Comparison of ENCODE assay signal across 11 cellular contexts in the genomic region with DNA sequence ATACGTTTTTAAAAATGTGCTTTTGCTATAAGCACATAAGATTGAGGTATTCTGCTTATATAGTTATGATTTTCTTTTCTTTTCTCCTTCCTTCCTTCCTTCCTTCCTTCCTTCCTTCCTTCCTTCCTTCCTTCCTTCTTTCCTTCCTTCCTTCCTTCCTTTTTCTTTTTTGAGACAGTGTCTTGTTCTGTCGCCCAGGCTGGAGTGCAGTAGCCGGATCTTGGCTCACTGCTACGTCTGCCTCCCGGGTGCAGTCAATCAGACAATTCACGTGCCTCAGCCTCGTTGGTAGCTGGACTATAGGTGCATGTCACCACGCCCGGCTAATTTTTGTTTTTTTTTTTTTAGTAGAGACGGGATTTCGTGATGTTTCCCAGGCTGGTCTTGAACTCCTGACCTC.
"Had no signal": no experiment of that assay in that cellular context is flagged by ENCODE, and none has a peak within 500 bp of the region (broad histone marks: within the 10 kb centered on the region; RNA-seq: fewer than 3 reads in every experiment).

No MANE protein-coding gene starts in this region.

- H3K27me3 Mint-ChIP-seq: activated naive CD8-positive, alpha-beta T cell; type B pancreatic cell had no signal

- H3K9me3 Mint-ChIP-seq: activated T-cell treated with anti-CD3 and anti-CD28 coated beads, Interleukin-2, amount 50 U/mL, for 4 hours had no signal

- H3K27me3 ChIP-seq: suprapubic skin had no signal

- H3K9me3 ChIP-seq: suprapubic skin had no signal

- H3K4me1 ChIP-seq: suprapubic skin had no signal

- H3K4me3 Mint-ChIP-seq: activated naive CD8-positive, alpha-beta T cell; activated T-cell treated with anti-CD3 and anti-CD28 coated beads, Interleukin-2, amount 50 U/mL, for 4 hours; type B pancreatic cell had no signal

- H3K27ac Mint-ChIP-seq: activated naive CD8-positive, alpha-beta T cell; type B pancreatic cell had no signal

- H3K4me3 ChIP-seq: suprapubic skin had no signal

- DNase-seq: activated CD4-positive, alpha-beta T cell treated with anti-CD3 and anti-CD28 coated beads, Interleukin-2, amount 50 U/mL, for 4 hours; activated gamma-delta T cell; activated T-cell treated with anti-CD3 and anti-CD28 coated beads, Interleukin-2, amount 50 U/mL, for 4 hours; amygdala; naive thymus-derived CD4-positive, alpha-beta T cell; right cardiac atrium; stimulated activated CD4-positive, alpha-beta T cell treated with anti-CD3 and anti-CD28 coated beads, Interleukin-2, amount 100 ng/mL, for 24 hours; stimulated activated naive CD8-positive, alpha-beta T cell treated with anti-CD3 and anti-CD28 coated beads, Interleukin-15, Interleukin-2, amounts not matched to agents 100 U/mL and 50 U/mL, for 24 hours had no signal

- ATAC-seq: activated T-cell treated with anti-CD3 and anti-CD28 coated beads, Interleukin-2, amount 50 U/mL, for 4 hours; naive thymus-derived CD4-positive, alpha-beta T cell; right cardiac atrium; stimulated activated naive CD8-positive, alpha-beta T cell treated with anti-CD3 and anti-CD28 coated beads, Interleukin-15, Interleukin-2, amounts not matched to agents 100 U/mL and 50 U/mL, for 24 hours had no signal

- H3K36me3 Mint-ChIP-seq: activated naive CD8-positive, alpha-beta T cell had no signal

- H3K27ac ChIP-seq: suprapubic skin had no signal

- H3K36me3 ChIP-seq: suprapubic skin had no signal
